Comparison of ENCODE assay signal across 7 cellular contexts in the genomic region with DNA sequence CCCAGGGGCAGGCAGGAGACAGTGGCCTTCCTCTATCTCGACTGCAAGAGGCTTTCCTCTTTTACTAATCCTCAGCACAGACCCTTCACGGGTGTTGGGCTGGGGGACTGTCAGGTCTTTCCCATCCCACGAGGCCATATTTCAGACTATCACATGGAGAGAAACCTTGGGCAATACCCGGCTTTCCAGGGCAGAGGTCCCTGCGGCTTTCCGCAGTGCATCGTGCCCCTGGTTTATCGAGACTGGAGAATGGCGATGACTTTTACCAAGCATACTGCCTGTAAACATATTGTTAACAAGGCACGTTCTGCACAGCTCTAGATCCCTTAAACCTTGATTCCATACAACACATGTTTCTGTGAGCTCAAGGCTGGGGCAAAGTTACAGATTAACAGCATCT. TPM values are rescaled to one million over a fixed set of nuclear protein-coding genes. Genes with fewer than 3 reads are reported as not detected.
DNase-seq lines count a peak whose midpoint lies in the region; ATAC-seq and TF ChIP-seq lines count a peak whose summit lies in the region.
"Not testable (repeated sequence)": the region's sequence is repeated elsewhere in the genome, so short reads cannot be mapped to it uniquely, and the experiment has no call there.
"Had no signal": no experiment of that assay in that cellular context is flagged by ENCODE, and none has a peak within 500 bp of the region (broad histone marks: within the 10 kb centered on the region; RNA-seq: fewer than 3 reads in every experiment).

No MANE protein-coding gene starts in this region.

- not testable (repeated sequence) for H3K27ac Mint-ChIP-seq in H9, endodermal cell, progenitor cell of endocrine pancreas

- not testable (repeated sequence) for H3K56ac ChIP-seq in H9 (ENCODE audit: insufficient read length, low read depth, low read length)

- H2BK12ac ChIP-seq in H9 (ENCODE audit: insufficient read length, low read depth, low read length): not testable (repeated sequence)

- no CpG with 5 or more reads among the region's 10 CpGs for WGBS in H9 (ENCODE audit: extremely low coverage, insufficient read length, low lambda C conversion rate)
- 90 to 93% methylated on average over 9 to 10 of the region's 10 CpGs for WGBS in endodermal cell (ENCODE audit: insufficient coverage in 1 of 2, insufficient read length in 1 of 2), 2 experiments

- H3K27me3 ChIP-seq in H9 (ENCODE audit: insufficient read depth, low read length); endodermal cell (ENCODE audit: control insufficient read depth, insufficient read depth, low read length, poor library complexity, severe bottlenecking): not testable (repeated sequence)

- not testable (repeated sequence) for H3K9me3 Mint-ChIP-seq in H9; activated T-cell treated with anti-CD3 and anti-CD28 coated beads, Interleukin-2, amount 50 U/mL, for 4 hours; endodermal cell; progenitor cell of endocrine pancreas (ENCODE audit: low read depth)

- H2BK15ac ChIP-seq in H9 (ENCODE audit: low read depth, low read length): not testable (repeated sequence)

- not testable (repeated sequence) for TF ChIP-seq CTCF in H9 (conservative IDR thresholded peaks at IDR 0.05); endodermal cell (conservative IDR thresholded peaks at IDR 0.05); progenitor cell of endocrine pancreas (IDR thresholded peaks at IDR 0.05; ENCODE audit: unreplicated experiment)

- not testable (repeated sequence) for H3K4me2 ChIP-seq in H9 (ENCODE audit: insufficient read depth, insufficient read length, low read length)

- not testable (repeated sequence) for H3T11ph ChIP-seq in H9 (ENCODE audit: low read length)

- not testable (repeated sequence) for H4K5ac ChIP-seq in H9 (ENCODE audit: insufficient read length, low read depth, low read length)

- not testable (repeated sequence) for DNase-seq in H9; activated T-cell treated with anti-CD3 and anti-CD28 coated beads, Interleukin-2, amount 50 U/mL, for 4 hours; endodermal cell; progenitor cell of endocrine pancreas (ENCODE audit: low spot score, unreplicated experiment)

- peaks cover 7 to 20% of the 10 kb centered on the region in 2 experiments for H3K4me1 Mint-ChIP-seq in H9
- peaks cover 14% of the 10 kb centered on the region for H3K4me1 Mint-ChIP-seq in activated T-cell treated with anti-CD3 and anti-CD28 coated beads, Interleukin-2, amount 50 U/mL, for 4 hours (ENCODE audit: low read depth)
- H3K4me1 Mint-ChIP-seq in endodermal cell: not testable (repeated sequence)
- H3K4me1 Mint-ChIP-seq in progenitor cell of endocrine pancreas (ENCODE audit: low read depth): peaks cover 15% of the 10 kb centered on the region

- H3K27me3 Mint-ChIP-seq in H9 (ENCODE audit: low read depth); activated T-cell treated with anti-CD3 and anti-CD28 coated beads, Interleukin-2, amount 50 U/mL, for 4 hours (ENCODE audit: low read depth); endodermal cell (ENCODE audit: insufficient read depth); progenitor cell of endocrine pancreas: not testable (repeated sequence)

- not testable (repeated sequence) for ATAC-seq in activated T-cell treated with anti-CD3 and anti-CD28 coated beads, Interleukin-2, amount 50 U/mL, for 4 hours

- H4K91ac ChIP-seq in H9 (ENCODE audit: insufficient read length, low read depth, low read length): not testable (repeated sequence)

- not testable (repeated sequence) for H3K4ac ChIP-seq in H9 (ENCODE audit: low read depth, low read length)

- not testable (repeated sequence) for H3K9ac ChIP-seq in H9 (ENCODE audit: extremely low read depth, insufficient read length, low read length); endodermal cell (ENCODE audit: extremely low read depth, low read length, poor library complexity, severe bottlenecking)

- H3K18ac ChIP-seq in H9 (ENCODE audit: insufficient read length, low read depth, low read length): not testable (repeated sequence)

- H3K36me3 ChIP-seq in endodermal cell (ENCODE audit: control insufficient read depth, insufficient read depth, low read length): peaks cover 19% of the 10 kb centered on the region

- H2BK20ac ChIP-seq in H9 (ENCODE audit: low read depth, low read length, poor library complexity, severe bottlenecking): not testable (repeated sequence)

- H3K9me3 ChIP-seq in H9 (ENCODE audit: control insufficient read depth, low read depth, low read length); endodermal cell (ENCODE audit: control insufficient read depth, low read length): not testable (repeated sequence)

- H3K4me3 Mint-ChIP-seq in H9 (peak overlapping the region; percentile 95 to 97; a peak in 4 of 5 replicates), endodermal cell (peak overlapping the region; percentile 90), progenitor cell of endocrine pancreas (ENCODE audit: low read depth) (peak overlapping the region; percentile 95)
- peak overlapping the region; percentile 94 for H3K4me3 Mint-ChIP-seq in activated T-cell treated with anti-CD3 and anti-CD28 coated beads, Interleukin-2, amount 50 U/mL, for 4 hours

- H4K8ac ChIP-seq in H9 (replicated peaks; ENCODE audit: insufficient read length, low read depth, low read length): not testable (repeated sequence)

- not testable (repeated sequence) for H3K14ac ChIP-seq in H9 (ENCODE audit: insufficient read depth, low read length)

- not testable (repeated sequence) for H3K79me1 ChIP-seq in H9 (ENCODE audit: insufficient read depth, low read depth, low read length, poor library complexity, severe bottlenecking)

- not testable (repeated sequence) for H3K23me2 ChIP-seq in H9 (ENCODE audit: insufficient read length, low read depth, low read length, poor library complexity, severe bottlenecking)

- H2BK120ac ChIP-seq in H9 (ENCODE audit: low read depth, low read length, poor library complexity, severe bottlenecking): not testable (repeated sequence)

- H3K79me2 ChIP-seq in H9 (ENCODE audit: insufficient read depth, low read length): not testable (repeated sequence)

- H2AK5ac ChIP-seq in H9 (ENCODE audit: insufficient read length, low read length): not testable (repeated sequence)

- H3K4me3 ChIP-seq in endodermal cell (ENCODE audit: low read length): not testable (repeated sequence)

- not testable (repeated sequence) for H3K23ac ChIP-seq in H9 (ENCODE audit: insufficient read length, low read depth, low read length)

- not testable (repeated sequence) for H4K20me1 ChIP-seq in H9 (ENCODE audit: control insufficient read depth, insufficient read depth, insufficient read length)

- not testable (repeated sequence) for H3K4me1 ChIP-seq in H9 (ENCODE audit: insufficient read depth, low read length); endodermal cell (ENCODE audit: control insufficient read depth, insufficient read depth, low read length)

- H3K27ac ChIP-seq in H9 (ENCODE audit: insufficient read length, low read depth, low read length); endodermal cell (ENCODE audit: low read depth, low read length): not testable (repeated sequence)

- H3K36me3 Mint-ChIP-seq in H9 (ENCODE audit: insufficient read depth in 1 of 3, low read depth in 3 of 3): peaks cover 12 to 36% (median 29%) of the 10 kb centered on the region in 3 experiments
- not testable (repeated sequence) for H3K36me3 Mint-ChIP-seq in activated T-cell treated with anti-CD3 and anti-CD28 coated beads, Interleukin-2, amount 50 U/mL, for 4 hours (ENCODE audit: insufficient read depth); progenitor cell of endocrine pancreas (ENCODE audit: insufficient read depth)
- H3K36me3 Mint-ChIP-seq in endodermal cell (ENCODE audit: low read depth): peaks cover 11% of the 10 kb centered on the region

- H2BK5ac ChIP-seq in H9 (ENCODE audit: insufficient read length, low read length): not testable (repeated sequence)

- H2AFZ ChIP-seq in H9 (ENCODE audit: low read length): not testable (repeated sequence)

RNA-seq across cellular contexts. Expression of gene RTEL1, which starts 2.1 kb away (rescaled TPM):
- total RNA-seq in H9 (2021) (33.4 and 36.5 TPM in 2 replicates), endodermal cell (10 to 100 TPM; 33.9 to 36.7 TPM), progenitor cell of endocrine pancreas (35.5 and 39.7 TPM in 2 replicates)
- total RNA-seq in activated T-cell treated with anti-CD3 and anti-CD28 coated beads, Interleukin-2, amount 50 U/mL, for 4 hours: 10 to 100 TPM; 50.6 to 67.7 (median 62.3) TPM
- 17.6 TPM for polyA plus RNA-seq in endodermal cell (2013, experiment 1 of 2)
- polyA plus RNA-seq in endodermal cell (2013, experiment 2 of 2): 14.2 TPM

RNA-seq across cellular contexts. Expression of gene STMN3, which starts 7.0 kb away (rescaled TPM):
- total RNA-seq in H9 (2021) (54.0 and 58.4 TPM in 2 replicates), endodermal cell (10 to 100 TPM in 1 of 2 donors, 1 to 10 TPM in 1; 6.7 to 18.3 TPM), progenitor cell of endocrine pancreas (25.6 and 26.5 TPM in 2 replicates)
- total RNA-seq in activated T-cell treated with anti-CD3 and anti-CD28 coated beads, Interleukin-2, amount 50 U/mL, for 4 hours: 10 to 100 TPM; 11.4 to 16.2 (median 12.4) TPM
- 52.0 TPM for polyA plus RNA-seq in endodermal cell (2013, experiment 1 of 2)
- polyA plus RNA-seq in endodermal cell (2013, experiment 2 of 2): 47.9 TPM

RNA-seq across cellular contexts. Expression of gene GMEB2, which starts 33.3 kb away (rescaled TPM):
- 14.3 and 14.8 TPM in 2 replicates for total RNA-seq in H9 (2021)
- 10 to 100 TPM; 14.6 to 16.1 (median 15.1) TPM for total RNA-seq in activated T-cell treated with anti-CD3 and anti-CD28 coated beads, Interleukin-2, amount 50 U/mL, for 4 hours
- 10 to 100 TPM; 11.5 to 12.3 TPM for total RNA-seq in endodermal cell
- polyA plus RNA-seq in endodermal cell (2013, experiment 1 of 2): 14.3 TPM
- 13.6 TPM for polyA plus RNA-seq in endodermal cell (2013, experiment 2 of 2)
- total RNA-seq in progenitor cell of endocrine pancreas: 15.1 and 15.2 TPM in 2 replicates

RNA-seq across cellular contexts. Expression of gene TNFRSF6B, which starts 36.3 kb away (rescaled TPM):
- total RNA-seq in H9 (2021) (0.86 TPM in 1 of 2 replicates, not detected in the other), endodermal cell (not detected), progenitor cell of endocrine pancreas (not detected in 2 replicates)
- total RNA-seq in activated T-cell treated with anti-CD3 and anti-CD28 coated beads, Interleukin-2, amount 50 U/mL, for 4 hours: under 1 TPM in 1 of 3 donors, not detected in 2; 0.47 TPM
- 2.0 TPM for polyA plus RNA-seq in endodermal cell (2013, experiment 1 of 2)
- 1.1 TPM for polyA plus RNA-seq in endodermal cell (2013, experiment 2 of 2)
- total RNA-seq: activated B cell treated with CpG ODN at 0.5 μM for 24 hours; activated CD8-positive, alpha-beta memory T cell treated with anti-CD3 and anti-CD28 coated beads, Interleukin-2, amount 10 ng/mL, durations not matched to agents 7 days and 5 days; G401 had no signal

RNA-seq across cellular contexts. Expression of gene ARFRP1, which starts 47.6 kb away (rescaled TPM):
- total RNA-seq in H9 (2021): 39.5 and 42.7 TPM in 2 replicates
- 10 to 100 TPM; 62.1 to 67.1 (median 63.5) TPM for total RNA-seq in activated T-cell treated with anti-CD3 and anti-CD28 coated beads, Interleukin-2, amount 50 U/mL, for 4 hours
- total RNA-seq in endodermal cell: 10 to 100 TPM; 41.6 to 46.2 TPM
- 17.2 TPM for polyA plus RNA-seq in endodermal cell (2013, experiment 1 of 2)
- 13.7 TPM for polyA plus RNA-seq in endodermal cell (2013, experiment 2 of 2)
- total RNA-seq in progenitor cell of endocrine pancreas: 51.0 and 53.8 TPM in 2 replicates
